In genomic region chr2:203662963-203663362, GRCh38 we compare ENCODE assay signal across 13 cellular contexts. TPM values are rescaled to one million over a fixed set of nuclear protein-coding genes. Genes with fewer than 3 reads are reported as not detected.
DNase-seq lines count a peak whose midpoint lies in the region; ATAC-seq and TF ChIP-seq lines count a peak whose summit lies in the region.
"Had no signal": no experiment of that assay in that cellular context is flagged by ENCODE, and none has a peak within 500 bp of the region (broad histone marks: within the 10 kb centered on the region; RNA-seq: fewer than 3 reads in every experiment).

No MANE protein-coding gene starts in this region.

- H3K79me2 ChIP-seq in neural progenitor cell (ENCODE audit: low read depth), result no peaks in the 10 kb centered on the region

- H3K36me3 ChIP-seq in neural progenitor cell, result no peaks in the 10 kb centered on the region
- H3K36me3 ChIP-seq: BLaER1, HAP-1 had no signal

- no peak for TF ChIP-seq CTCF in neural progenitor cell (IDR thresholded peaks at IDR 0.05)
- no peak for TF ChIP-seq CTCF in RWPE1 (conservative IDR thresholded peaks at IDR 0.05; ENCODE audit: low read depth)

- H3K27ac Mint-ChIP-seq in dendritic cell treated with granulocyte-macrophage colony-stimulating factor and Interleukin-4, amounts not matched to agents 40 ng/mL and 50 ng/mL, for 4 days, result peak overlapping the region; percentile 34
- peak overlapping the region; percentile 66 for H3K27ac Mint-ChIP-seq in neural progenitor cell

- no peak overlapping the region for H3K4me3 Mint-ChIP-seq in dendritic cell treated with granulocyte-macrophage colony-stimulating factor and Interleukin-4, amounts not matched to agents 40 ng/mL and 50 ng/mL, for 4 days
- H3K4me3 Mint-ChIP-seq in neural progenitor cell, result no peak overlapping the region
- H3K4me3 Mint-ChIP-seq: CD8-positive, alpha-beta memory T cell had no signal

- peaks cover 8% of the 10 kb centered on the region for H3K4me1 ChIP-seq in neural progenitor cell

- no peaks in the 10 kb centered on the region for H3K9me3 ChIP-seq in neural progenitor cell (ENCODE audit: low read depth)
- H3K9me3 ChIP-seq: BLaER1, HAP-1 had no signal

- no peaks in the 10 kb centered on the region for H3K27me3 Mint-ChIP-seq in dendritic cell treated with granulocyte-macrophage colony-stimulating factor and Interleukin-4, amounts not matched to agents 40 ng/mL and 50 ng/mL, for 4 days
- H3K27me3 Mint-ChIP-seq in neural progenitor cell (ENCODE audit: insufficient read depth, low read depth), result peaks cover 3% of the 10 kb centered on the region
- H3K27me3 Mint-ChIP-seq: CD8-positive, alpha-beta memory T cell had no signal

- no peaks in the 10 kb centered on the region for H3F3A ChIP-seq in neural progenitor cell (ENCODE audit: low read depth)

- H2AFZ ChIP-seq in neural progenitor cell (replicated peaks), result no peak overlapping the region

- H3K27ac ChIP-seq in neural progenitor cell (no peak overlapping the region), RWPE1 (no peak overlapping the region)
- H3K27ac ChIP-seq: BLaER1 had no signal

- ATAC-seq in GM19467 (IDR thresholded peaks at IDR 0.05; ENCODE audit: unreplicated experiment), result no peak
- ATAC-seq: Right ventricle myocardium inferior had no signal

- H3K4me1 Mint-ChIP-seq in dendritic cell treated with granulocyte-macrophage colony-stimulating factor and Interleukin-4, amounts not matched to agents 40 ng/mL and 50 ng/mL, for 4 days (ENCODE audit: low read depth), result peaks cover 44% of the 10 kb centered on the region
- peaks cover 14% of the 10 kb centered on the region for H3K4me1 Mint-ChIP-seq in neural progenitor cell

- H3K4me2 ChIP-seq in neural progenitor cell, result no peak overlapping the region
- H3K4me2 ChIP-seq: BLaER1 had no signal

- no peaks in the 10 kb centered on the region for H3K27me3 ChIP-seq in neural progenitor cell
- H3K27me3 ChIP-seq: BLaER1 had no signal

- CTCF ChIA-PET in RWPE1 (lab: Yijun Ruan, JAX), result no interaction called here

- DNase-seq in DMS53 treated with DMSO at 0.1 percent for 48 hours (lab: John Stamatoyannopoulos, UW; ENCODE audit: unreplicated experiment), result peak; percentile 39
- DNase-seq in NCI-H82 treated with DMSO at 0.1 percent for 48 hours (lab: John Stamatoyannopoulos, UW; ENCODE audit: unreplicated experiment), result peak; percentile 66
- DNase-seq in neural progenitor cell (ENCODE audit: low spot score), result no peak
- no peak for DNase-seq in foreskin melanocyte
- DNase-seq in RWPE1 (ENCODE audit: low spot score), result no peak
- DNase-seq: CD8-positive, alpha-beta memory T cell; NCI-H1417 treated with DMSO at 0.1 percent for 48 hours; NCI-H2029 had no signal

- no peaks in the 10 kb centered on the region for H3K36me3 Mint-ChIP-seq in dendritic cell treated with granulocyte-macrophage colony-stimulating factor and Interleukin-4, amounts not matched to agents 40 ng/mL and 50 ng/mL, for 4 days (ENCODE audit: low read depth)
- no peaks in the 10 kb centered on the region for H3K36me3 Mint-ChIP-seq in neural progenitor cell

- intact Hi-C loops in dendritic cell treated with granulocyte-macrophage colony-stimulating factor and Interleukin-4, amounts not matched to agents 40 ng/mL and 50 ng/mL, for 4 days (cut with micrococcal nuclease), result no loop called here

- no peak overlapping the region for H3K9ac ChIP-seq in neural progenitor cell
- H3K9ac ChIP-seq: BLaER1 had no signal

- H3K9me3 Mint-ChIP-seq in dendritic cell treated with granulocyte-macrophage colony-stimulating factor and Interleukin-4, amounts not matched to agents 40 ng/mL and 50 ng/mL, for 4 days, result no peaks in the 10 kb centered on the region
- no peaks in the 10 kb centered on the region for H3K9me3 Mint-ChIP-seq in neural progenitor cell
- H3K9me3 Mint-ChIP-seq: CD8-positive, alpha-beta memory T cell had no signal

- H4K20me1 ChIP-seq in neural progenitor cell (ENCODE audit: low read depth), result no peaks in the 10 kb centered on the region
- H4K20me1 ChIP-seq: BLaER1 had no signal

- H3K4me3 ChIP-seq in neural progenitor cell, result no peak overlapping the region
- H3K4me3 ChIP-seq: BLaER1, HAP-1 had no signal

- POLR2A ChIA-PET in RWPE1 (lab: Yijun Ruan, JAX; ENCODE audit: low non-redundant PET), result no interaction called here

RNA-seq across cellular contexts. Expression of gene CD28, which starts 43.5 kb away (rescaled TPM):
- total RNA-seq in neural progenitor cell (ENCODE audit: low replicate concordance), result not detected in 2 replicates

Comparison
In these comparisons a context has a peak if more than half of its experiments do, and no peak if none do; other contexts are left out.
1. DNase-seq: peak in DMS53 treated with DMSO at 0.1 percent for 48 hours (single experiment) and NCI-H82 treated with DMSO at 0.1 percent for 48 hours (single experiment); none in neural progenitor cell (single experiment), foreskin melanocyte (single experiment) and RWPE1 (single experiment).